8 cellular contexts compared by ENCODE assay signal in genomic region chr10:12195603-12196506, GRCh38. TPM values are rescaled to one million over a fixed set of nuclear protein-coding genes. Genes with fewer than 3 reads are reported as not detected.
A peak's percentile ranks its signal among the peaks of the same experiment; 100 is the strongest.
DNase-seq lines count a peak whose midpoint lies in the region; ATAC-seq, FAIRE-seq and TF ChIP-seq lines count a peak whose summit lies in the region.

Gene CDC123 (plus strand): TSS chr10:12196188. CDS start chr10:12196246, 58 bp downstream.
Gene NUDT5 (minus strand): TSS chr10:12195891. CDS start chr10:12186291, 9,600 bp downstream.

- DNase-seq in NCI-H1930 (lab: John Stamatoyannopoulos, UW) (peak; percentile 22 to 41), T-helper 22 cell (ENCODE audit: low read depth) (peak; percentile 74), astrocyte (ENCODE audit: low read depth) (peak; percentile 85), hepatic stellate cell (ENCODE audit: low spot score) (peak; percentile 92), vagina (ENCODE audit: extremely low spot score in 2 of 2) (peak in 1 of 2 donors; percentile 88)

- peaks cover 92% of the 10 kb centered on the region for H3K79me2 ChIP-seq in astrocyte (ENCODE audit: insufficient read depth, low read length)

- H3K9me3 ChIP-seq in astrocyte (ENCODE audit: insufficient read depth, low read depth, low read length) (no peaks in the 10 kb centered on the region), vagina (no peaks in the 10 kb centered on the region)

- peak within 1 kb of the TSS; percentile 98 for H3K27ac Mint-ChIP-seq in astrocyte (ENCODE audit: unreplicated experiment)

- intact Hi-C loops in vagina (cut with DNase I), result no loop called here

- H3K9me3 Mint-ChIP-seq in astrocyte (ENCODE audit: unreplicated experiment), result no peaks in the 10 kb centered on the region

- H3K36me3 ChIP-seq in astrocyte (ENCODE audit: insufficient read depth, low read length) (peaks cover 10% of the 10 kb centered on the region), rectal smooth muscle tissue (ENCODE audit: control insufficient read depth, insufficient read depth, low read length) (peaks cover 7% of the 10 kb centered on the region), vagina (peaks cover 0 to 16% of the 10 kb centered on the region in 2 donors)

- TF ChIP-seq POLR2A in vagina (IDR thresholded peaks at IDR 0.05), result no peak

- H3K27ac ChIP-seq in astrocyte (ENCODE audit: low read depth, low read length), result peak within 1 kb of the TSS; percentile 91
- peak within 1 kb of the TSS; percentile 93 for H3K27ac ChIP-seq in rectal smooth muscle tissue (ENCODE audit: low read depth, low read length)
- H3K27ac ChIP-seq in vagina, result peak within 1 kb of the TSS; percentile 92

- peak within 1 kb of the TSS; percentile 95 for H3K4me3 Mint-ChIP-seq in astrocyte (ENCODE audit: unreplicated experiment)

- H3K4me3 ChIP-seq in astrocyte (ENCODE audit: insufficient read depth, low read depth, low read length) (peak within 1 kb of the TSS; percentile 95), rectal smooth muscle tissue (ENCODE audit: low read length) (peak within 1 kb of the TSS; percentile 96), vagina (peak within 1 kb of the TSS; percentile 73 to 79)

- H3K9ac ChIP-seq in astrocyte (ENCODE audit: low read length) (peak within 1 kb of the TSS; percentile 93), rectal smooth muscle tissue (ENCODE audit: low read length) (peak within 1 kb of the TSS; percentile 85)

- TF ChIP-seq CTCF in astrocyte (IDR thresholded peaks at IDR 0.05; ENCODE audit: insufficient read depth, low read depth, low read length) (no peak), vagina (IDR thresholded peaks at IDR 0.05) (peak in 1 of 3 experiments; percentile 2)

- H3K36me3 Mint-ChIP-seq in astrocyte (ENCODE audit: low read depth, unreplicated experiment), result peaks cover 1% of the 10 kb centered on the region

- H2AFZ ChIP-seq in astrocyte (ENCODE audit: low read depth, low read length), result peak within 1 kb of the TSS; percentile 93

- peaks cover 8% of the 10 kb centered on the region for H3K4me1 ChIP-seq in astrocyte (ENCODE audit: insufficient read depth, low read length)
- peaks cover 9% of the 10 kb centered on the region for H3K4me1 ChIP-seq in rectal smooth muscle tissue (ENCODE audit: control insufficient read depth, insufficient read depth, low read length)
- H3K4me1 ChIP-seq in vagina, result peaks cover 40% of the 10 kb centered on the region

- peaks cover 15% of the 10 kb centered on the region for H3K4me1 Mint-ChIP-seq in astrocyte (ENCODE audit: low read depth, unreplicated experiment)

- H4K20me1 ChIP-seq in astrocyte (ENCODE audit: insufficient read depth, low read length), result peaks cover 31% of the 10 kb centered on the region

- H3K27me3 ChIP-seq in astrocyte (ENCODE audit: insufficient read depth, low read length) (no peaks in the 10 kb centered on the region), rectal smooth muscle tissue (ENCODE audit: control insufficient read depth, insufficient read depth, low read length) (no peaks in the 10 kb centered on the region), vagina (no peaks in the 10 kb centered on the region)

- ATAC-seq in GM18508 (IDR thresholded peaks at IDR 0.05; ENCODE audit: insufficient read depth, unreplicated experiment) (peak; percentile 53), HG02973 (IDR thresholded peaks at IDR 0.05; ENCODE audit: unreplicated experiment) (peak; percentile 81)

- no peak for FAIRE-seq in astrocyte (lab: Jason Lieb, UNC)

- H3K27me3 Mint-ChIP-seq in astrocyte (ENCODE audit: low read depth, unreplicated experiment), result no peaks in the 10 kb centered on the region

- H3K4me2 ChIP-seq in astrocyte (ENCODE audit: low read length), result peak within 1 kb of the TSS; percentile 91

RNA-seq across cellular contexts. Expression of gene CDC123, which starts in this region (rescaled TPM):
- total RNA-seq in astrocyte, result 107 and 110 TPM in 2 replicates
- 30.4 TPM for total RNA-seq in vagina

RNA-seq across cellular contexts. Expression of gene NUDT5, which starts in this region (rescaled TPM):
- total RNA-seq in astrocyte (84.1 and 85.2 TPM in 2 replicates), vagina (30.7 TPM)
